ENCODE assay signal across 11 cellular contexts in the genomic region with DNA sequence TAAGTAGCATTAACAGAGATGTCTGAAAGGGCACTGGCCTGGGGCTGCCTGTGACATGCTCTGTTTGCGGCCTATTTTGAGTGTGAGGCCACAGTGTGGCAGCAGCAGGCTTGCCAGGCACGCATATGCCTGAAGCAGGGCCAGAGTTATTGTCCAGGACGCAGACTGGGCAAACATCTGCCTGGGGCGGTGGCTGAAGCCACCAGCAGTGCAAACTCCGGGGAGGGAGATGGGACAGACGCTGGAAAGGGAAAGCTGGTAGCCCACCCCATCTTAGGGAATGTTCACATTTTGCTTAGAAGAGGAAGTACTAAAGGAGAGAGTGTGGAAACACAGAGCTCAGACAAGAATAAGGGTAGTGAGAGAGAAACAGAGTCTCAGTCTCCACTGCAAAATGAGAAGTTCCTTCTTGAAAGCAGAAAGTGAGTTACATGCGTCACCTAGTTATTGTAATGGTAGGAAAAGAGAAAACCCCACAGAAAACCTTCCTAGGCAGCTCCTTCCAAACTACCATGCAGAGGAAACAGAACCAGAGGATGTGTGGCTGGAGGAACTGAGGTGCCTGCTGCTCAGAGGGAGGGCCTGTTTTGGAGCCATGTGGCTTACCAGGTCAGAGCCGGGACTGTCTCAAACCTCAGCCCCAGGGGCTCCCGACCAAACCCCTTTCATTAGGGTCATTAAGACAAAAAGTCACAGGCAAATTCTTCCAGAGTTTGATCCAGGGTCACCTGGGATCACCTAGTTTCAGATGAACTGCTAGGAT. TPM values are rescaled to one million over a fixed set of nuclear protein-coding genes. Genes with fewer than 3 reads are reported as not detected.
DNase-seq lines count a peak whose midpoint lies in the region; ATAC-seq and TF ChIP-seq lines count a peak whose summit lies in the region.
"Had no signal": no experiment of that assay in that cellular context is flagged by ENCODE, and none has a peak within 500 bp of the region (broad histone marks: within the 10 kb centered on the region; RNA-seq: fewer than 3 reads in every experiment).

No MANE protein-coding gene starts in this region.

- H3K4me2 ChIP-seq in PC-3 (ENCODE audit: low read length): peak overlapping the region; percentile 33; the same call in 1 of the 2 replicates
- peak overlapping the region; percentile 19 for H3K4me2 ChIP-seq in mammary epithelial cell (ENCODE audit: insufficient read depth, low read depth, low read length)

- H3K4me1 Mint-ChIP-seq in stimulated activated effector memory CD8-positive, alpha-beta T cell treated with anti-CD3 and anti-CD28 coated beads, Interleukin-12 subunit alpha, Interleukin-12 subunit beta, amount 100 ng/mL, for 72 hours: no peaks in the 10 kb centered on the region
- no peaks in the 10 kb centered on the region for H3K4me1 Mint-ChIP-seq in activated naive CD8-positive, alpha-beta T cell treated with anti-CD3 and anti-CD28 coated beads, Interleukin-2, amount 50 U/mL, for 24 hours
- H3K4me1 Mint-ChIP-seq: immature natural killer cell had no signal

- H3F3A ChIP-seq in PC-3 (ENCODE audit: low read length, unreplicated experiment): peaks cover 4% of the 10 kb centered on the region

- no peak overlapping the region for H3K9ac ChIP-seq in PC-3 (ENCODE audit: low read length)
- H3K9ac ChIP-seq in mammary epithelial cell (ENCODE audit: insufficient read depth, low read length): peak overlapping the region; percentile 47

- no peaks in the 10 kb centered on the region for H3K27me3 Mint-ChIP-seq in activated naive CD8-positive, alpha-beta T cell treated with anti-CD3 and anti-CD28 coated beads, Interleukin-2, amount 50 U/mL, for 24 hours

- H3K36me3 ChIP-seq in PC-3 (ENCODE audit: low read depth, low read length) (no peaks in the 10 kb centered on the region), mammary epithelial cell (ENCODE audit: insufficient read depth, low read length) (peaks cover 28% of the 10 kb centered on the region)

- TF ChIP-seq CTCF in PC-3 (conservative IDR thresholded peaks at IDR 0.05; ENCODE audit: low read depth, low read length) (peak; percentile 76), mammary epithelial cell (conservative IDR thresholded peaks at IDR 0.05 in 1 of 2, IDR thresholded peaks at IDR 0.05 in 1 of 2; ENCODE audit: extremely low read depth in 1 of 2, insufficient read depth in 1 of 2, low read depth in 1 of 2, low read length in 2 of 2) (peak in 1 of 2 donors; percentile 51)

- no peaks in the 10 kb centered on the region for H3K9me2 ChIP-seq in PC-3 (replicated peaks; ENCODE audit: low read length)

- H3K4me1 ChIP-seq in PC-3 (ENCODE audit: insufficient read depth, low read length) (peaks cover 37% of the 10 kb centered on the region), mammary epithelial cell (ENCODE audit: insufficient read depth, low read length) (peaks cover 44% of the 10 kb centered on the region)
- H3K4me1 ChIP-seq: pancreas, SJCRH30 had no signal

- DNase-seq in PC-3 (peak; percentile 74), mammary epithelial cell (no peak), inferior parietal cortex (ENCODE audit: extremely low spot score) (peak; percentile 48), OCI-M1 (lab: John Stamatoyannopoulos, UW) (no peak), 8988T (no peak)
- no peak for DNase-seq in stimulated activated effector memory CD8-positive, alpha-beta T cell treated with anti-CD3 and anti-CD28 coated beads, Interleukin-12 subunit alpha, Interleukin-12 subunit beta, amount 100 ng/mL, for 72 hours (ENCODE audit: low spot score in 2 of 2)
- no peak for DNase-seq in activated naive CD8-positive, alpha-beta T cell treated with anti-CD3 and anti-CD28 coated beads, Interleukin-2, amount 50 U/mL, for 24 hours
- DNase-seq: activated naive CD4-positive, alpha-beta T cell treated with anti-CD3 and anti-CD28 coated beads for 36 hours; immature natural killer cell; pancreas; SJCRH30 had no signal

- peak; percentile 81 for ATAC-seq in PC-3
- ATAC-seq in stimulated activated effector memory CD8-positive, alpha-beta T cell treated with anti-CD3 and anti-CD28 coated beads, Interleukin-12 subunit alpha, Interleukin-12 subunit beta, amount 100 ng/mL, for 72 hours: no peak
- ATAC-seq in activated naive CD8-positive, alpha-beta T cell treated with anti-CD3 and anti-CD28 coated beads, Interleukin-2, amount 50 U/mL, for 24 hours: no peak

- H3K4me3 ChIP-seq in PC-3 (ENCODE audit: low read length): no peak overlapping the region
- H3K4me3 ChIP-seq in mammary epithelial cell (replicated peaks in 1 of 3; ENCODE audit: insufficient read depth in 1 of 3, low read depth in 2 of 3, low read length in 3 of 3): no peak overlapping the region
- H3K4me3 ChIP-seq: pancreas, SJCRH30 had no signal

- no peaks in the 10 kb centered on the region for H3K79me2 ChIP-seq in PC-3 (ENCODE audit: low read length)
- H3K79me2 ChIP-seq in mammary epithelial cell (ENCODE audit: insufficient read depth, low read length): no peaks in the 10 kb centered on the region

- 13% methylated on average over 9 of the region's 9 CpGs for WGBS in mammary epithelial cell (ENCODE audit: low coverage, missing lambda C conversion rate)

- no TSS peak for BruUV-seq in PC-3 (replicated peaks; lab: Mats Ljungman, UMichigan)
- BruUV-seq in mammary epithelial cell (replicated peaks; lab: Mats Ljungman, UMichigan): no TSS peak

- H3K9me3 ChIP-seq in PC-3 (ENCODE audit: low read length) (no peaks in the 10 kb centered on the region), mammary epithelial cell (replicated peaks; ENCODE audit: insufficient read depth, low read length) (no peaks in the 10 kb centered on the region)
- H3K9me3 ChIP-seq: pancreas, SJCRH30 had no signal

- H3K27ac ChIP-seq in PC-3 (ENCODE audit: low read length) (0 out of 2 replicates have a peak overlapping the region, but pooled peaks have one; percentile 2), mammary epithelial cell (ENCODE audit: insufficient read depth, low read depth, low read length) (peak overlapping the region; percentile 89)
- H3K27ac ChIP-seq: SJCRH30 had no signal

- in situ Hi-C loops in mammary epithelial cell (cut with MboI; ENCODE audit: low sequenced_read_pairs in 2 of 2): loop anchor here in 1 of 2 donors (10.0 kb wide), 1 partner anchor 170 kb away; no protein-coding TSS in a partner anchor

- POLR2A ChIA-PET in PC-3 (lab: Charles Lee; ENCODE audit: unreplicated experiment): no interaction called here

- H3K27me3 ChIP-seq in PC-3 (ENCODE audit: low read length) (no peaks in the 10 kb centered on the region), mammary epithelial cell (ENCODE audit: insufficient read depth, low read length) (no peaks in the 10 kb centered on the region)
- H3K27me3 ChIP-seq: pancreas, SJCRH30 had no signal

- intact Hi-C loops in PC-3 (cut with micrococcal nuclease) (loop anchor here (1.0 kb wide), 2 partner anchors 34 to 69 kb away; no protein-coding TSS in a partner anchor), mammary epithelial cell (cut with micrococcal nuclease) (loop anchor here (2.0 kb wide), 1 partner anchor 68 kb away; no protein-coding TSS in a partner anchor)

- peak overlapping the region; percentile 57 for H2AFZ ChIP-seq in PC-3 (ENCODE audit: low read length)
- H2AFZ ChIP-seq in mammary epithelial cell (ENCODE audit: low read depth, low read length): peak overlapping the region; percentile 55

- no peaks in the 10 kb centered on the region for H4K20me1 ChIP-seq in PC-3 (ENCODE audit: low read length)
- H4K20me1 ChIP-seq in mammary epithelial cell (ENCODE audit: insufficient read depth, low read length): no peaks in the 10 kb centered on the region

- H3K9me3 Mint-ChIP-seq in stimulated activated effector memory CD8-positive, alpha-beta T cell treated with anti-CD3 and anti-CD28 coated beads, Interleukin-12 subunit alpha, Interleukin-12 subunit beta, amount 100 ng/mL, for 72 hours: no peaks in the 10 kb centered on the region
- H3K9me3 Mint-ChIP-seq in activated naive CD8-positive, alpha-beta T cell treated with anti-CD3 and anti-CD28 coated beads, Interleukin-2, amount 50 U/mL, for 24 hours: no peaks in the 10 kb centered on the region
- H3K9me3 Mint-ChIP-seq: immature natural killer cell had no signal

- CTCF ChIA-PET in PC-3 (lab: Charles Lee) (interaction anchor here (0.6 to 1.9 kb wide), 5 partner anchors 11 to 70 kb away, joined by 4 to 13 read pairs (median 4); no protein-coding TSS in a partner anchor), mammary epithelial cell (lab: Charles Lee; ENCODE audit: low non-redundant PET) (no interaction called here)

- peaks cover 87% of the 10 kb centered on the region for H3K36me3 Mint-ChIP-seq in stimulated activated effector memory CD8-positive, alpha-beta T cell treated with anti-CD3 and anti-CD28 coated beads, Interleukin-12 subunit alpha, Interleukin-12 subunit beta, amount 100 ng/mL, for 72 hours
- H3K36me3 Mint-ChIP-seq in activated naive CD8-positive, alpha-beta T cell treated with anti-CD3 and anti-CD28 coated beads, Interleukin-2, amount 50 U/mL, for 24 hours (ENCODE audit: low read depth): peaks cover 49% of the 10 kb centered on the region

- H3K27ac Mint-ChIP-seq in stimulated activated effector memory CD8-positive, alpha-beta T cell treated with anti-CD3 and anti-CD28 coated beads, Interleukin-12 subunit alpha, Interleukin-12 subunit beta, amount 100 ng/mL, for 72 hours: peak overlapping the region; percentile 70
- no peak overlapping the region for H3K27ac Mint-ChIP-seq in activated naive CD8-positive, alpha-beta T cell treated with anti-CD3 and anti-CD28 coated beads, Interleukin-2, amount 50 U/mL, for 24 hours
- H3K27ac Mint-ChIP-seq: activated naive CD4-positive, alpha-beta T cell treated with anti-CD3 and anti-CD28 coated beads for 36 hours; immature natural killer cell had no signal

- H3K4me3 Mint-ChIP-seq in stimulated activated effector memory CD8-positive, alpha-beta T cell treated with anti-CD3 and anti-CD28 coated beads, Interleukin-12 subunit alpha, Interleukin-12 subunit beta, amount 100 ng/mL, for 72 hours: no peak overlapping the region
- no peak overlapping the region for H3K4me3 Mint-ChIP-seq in activated naive CD8-positive, alpha-beta T cell treated with anti-CD3 and anti-CD28 coated beads, Interleukin-2, amount 50 U/mL, for 24 hours
- H3K4me3 Mint-ChIP-seq: activated naive CD4-positive, alpha-beta T cell treated with anti-CD3 and anti-CD28 coated beads for 36 hours; immature natural killer cell had no signal

- dilution Hi-C loops in mammary epithelial cell (cut with HindIII; ENCODE audit: low sequenced_read_pairs): loop anchor here (25.0 kb wide), 1 partner anchor 168 kb away; no protein-coding TSS in a partner anchor

RNA-seq across cellular contexts. Expression of gene AKR1B1, which starts 14.5 kb away (rescaled TPM):
- 1.6 TPM in 1 of 2 replicates, not detected in the other for total RNA-seq in PC-3 (2014; rRNA removed)
- total RNA-seq in mammary epithelial cell: 100 to 1,000 TPM in 1 of 2 donors, 10 to 100 TPM in 1; 78.9 to 137 TPM
- polyA plus RNA-seq in mammary epithelial cell: 286 TPM
- 117 TPM for polyA minus RNA-seq in mammary epithelial cell

Comparison
In these comparisons a context has a peak if more than half of its experiments do, and no peak if none do; other contexts are left out.
1. DNase-seq: peak in PC-3 (single experiment) and inferior parietal cortex (single experiment); none in mammary epithelial cell (single experiment), stimulated activated effector memory CD8-positive, alpha-beta T cell treated with anti-CD3 and anti-CD28 coated beads, Interleukin-12 subunit alpha, Interleukin-12 subunit beta, amount 100 ng/mL, for 72 hours (0 of 2), activated naive CD8-positive, alpha-beta T cell treated with anti-CD3 and anti-CD28 coated beads, Interleukin-2, amount 50 U/mL, for 24 hours (single experiment), OCI-M1 (single experiment) and 8988T (single experiment).
2. RNA of gene AKR1B1, which starts 14.5 kb away (total RNA-seq): 78.9 to 137 TPM in mammary epithelial cell; 1.6 TPM in PC-3; every median in the first group is over 10 times any median in the second.